ENCODE assay signal across 1 cellular context in the genomic region with DNA sequence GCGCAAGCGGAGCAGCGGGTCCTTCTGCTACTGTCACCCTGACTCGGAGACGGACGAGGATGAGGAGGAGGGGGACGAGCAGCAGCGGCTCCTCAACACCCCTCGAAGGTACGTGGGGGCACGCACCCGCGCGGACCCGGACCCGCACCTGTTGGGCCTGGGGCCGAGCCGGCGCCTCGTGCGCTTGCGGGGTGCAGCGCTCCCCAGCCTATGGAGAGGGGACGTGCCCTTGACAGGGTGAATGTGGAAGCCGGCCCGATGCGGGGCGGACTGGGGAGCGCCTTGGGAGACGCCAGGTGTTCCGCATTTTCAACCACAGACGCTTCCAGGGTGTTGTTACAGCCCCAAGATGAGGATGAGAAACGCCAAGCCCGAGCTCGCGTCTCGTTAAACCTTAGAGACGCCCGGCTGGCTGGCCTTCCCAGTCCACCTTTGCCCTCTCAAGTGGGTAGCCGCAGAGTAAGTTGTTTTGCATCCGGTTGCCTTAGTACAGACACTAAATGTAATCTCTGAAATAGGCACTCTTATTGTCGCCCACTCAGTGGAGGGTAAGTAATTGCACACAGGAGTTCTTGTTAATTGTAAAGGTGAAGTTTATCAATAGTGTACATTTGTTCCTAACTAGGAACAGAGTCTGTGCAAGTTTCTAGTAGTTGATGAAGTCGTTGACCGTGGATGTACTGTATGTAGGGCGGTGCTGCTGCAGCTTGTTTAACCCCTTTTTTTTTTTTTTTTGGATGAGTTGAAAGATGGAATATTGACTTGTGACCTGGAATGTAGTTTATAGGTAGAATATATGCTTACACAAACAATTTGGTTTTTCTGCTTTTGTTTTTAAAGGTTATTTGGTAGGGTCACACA.
TF ChIP-seq lines count a peak whose summit lies in the region.

No MANE protein-coding gene starts in this region.

TF ChIP-seq in GM23338, 12 proteins besides CTCF, POLR2A, EP300 and RAD21 (continued from another document):
- no peak for TF ChIP-seq POLR2AphosphoS5 (IDR thresholded peaks at IDR 0.05; ENCODE audit: low read depth)
- TF ChIP-seq EZH2 (IDR thresholded peaks at IDR 0.05; ENCODE audit: low read depth, unreplicated experiment), result no peak
- TF ChIP-seq, protein P1, sequence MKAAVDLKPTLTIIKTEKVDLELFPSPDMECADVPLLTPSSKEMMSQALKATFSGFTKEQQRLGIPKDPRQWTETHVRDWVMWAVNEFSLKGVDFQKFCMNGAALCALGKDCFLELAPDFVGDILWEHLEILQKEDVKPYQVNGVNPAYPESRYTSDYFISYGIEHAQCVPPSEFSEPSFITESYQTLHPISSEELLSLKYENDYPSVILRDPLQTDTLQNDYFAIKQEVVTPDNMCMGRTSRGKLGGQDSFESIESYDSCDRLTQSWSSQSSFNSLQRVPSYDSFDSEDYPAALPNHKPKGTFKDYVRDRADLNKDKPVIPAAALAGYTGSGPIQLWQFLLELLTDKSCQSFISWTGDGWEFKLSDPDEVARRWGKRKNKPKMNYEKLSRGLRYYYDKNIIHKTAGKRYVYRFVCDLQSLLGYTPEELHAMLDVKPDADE (IDR thresholded peaks at IDR 0.05), result no peak
- no peak for TF ChIP-seq JUNB (IDR thresholded peaks at IDR 0.05; ENCODE audit: unreplicated experiment)
- TF ChIP-seq, protein P2, sequence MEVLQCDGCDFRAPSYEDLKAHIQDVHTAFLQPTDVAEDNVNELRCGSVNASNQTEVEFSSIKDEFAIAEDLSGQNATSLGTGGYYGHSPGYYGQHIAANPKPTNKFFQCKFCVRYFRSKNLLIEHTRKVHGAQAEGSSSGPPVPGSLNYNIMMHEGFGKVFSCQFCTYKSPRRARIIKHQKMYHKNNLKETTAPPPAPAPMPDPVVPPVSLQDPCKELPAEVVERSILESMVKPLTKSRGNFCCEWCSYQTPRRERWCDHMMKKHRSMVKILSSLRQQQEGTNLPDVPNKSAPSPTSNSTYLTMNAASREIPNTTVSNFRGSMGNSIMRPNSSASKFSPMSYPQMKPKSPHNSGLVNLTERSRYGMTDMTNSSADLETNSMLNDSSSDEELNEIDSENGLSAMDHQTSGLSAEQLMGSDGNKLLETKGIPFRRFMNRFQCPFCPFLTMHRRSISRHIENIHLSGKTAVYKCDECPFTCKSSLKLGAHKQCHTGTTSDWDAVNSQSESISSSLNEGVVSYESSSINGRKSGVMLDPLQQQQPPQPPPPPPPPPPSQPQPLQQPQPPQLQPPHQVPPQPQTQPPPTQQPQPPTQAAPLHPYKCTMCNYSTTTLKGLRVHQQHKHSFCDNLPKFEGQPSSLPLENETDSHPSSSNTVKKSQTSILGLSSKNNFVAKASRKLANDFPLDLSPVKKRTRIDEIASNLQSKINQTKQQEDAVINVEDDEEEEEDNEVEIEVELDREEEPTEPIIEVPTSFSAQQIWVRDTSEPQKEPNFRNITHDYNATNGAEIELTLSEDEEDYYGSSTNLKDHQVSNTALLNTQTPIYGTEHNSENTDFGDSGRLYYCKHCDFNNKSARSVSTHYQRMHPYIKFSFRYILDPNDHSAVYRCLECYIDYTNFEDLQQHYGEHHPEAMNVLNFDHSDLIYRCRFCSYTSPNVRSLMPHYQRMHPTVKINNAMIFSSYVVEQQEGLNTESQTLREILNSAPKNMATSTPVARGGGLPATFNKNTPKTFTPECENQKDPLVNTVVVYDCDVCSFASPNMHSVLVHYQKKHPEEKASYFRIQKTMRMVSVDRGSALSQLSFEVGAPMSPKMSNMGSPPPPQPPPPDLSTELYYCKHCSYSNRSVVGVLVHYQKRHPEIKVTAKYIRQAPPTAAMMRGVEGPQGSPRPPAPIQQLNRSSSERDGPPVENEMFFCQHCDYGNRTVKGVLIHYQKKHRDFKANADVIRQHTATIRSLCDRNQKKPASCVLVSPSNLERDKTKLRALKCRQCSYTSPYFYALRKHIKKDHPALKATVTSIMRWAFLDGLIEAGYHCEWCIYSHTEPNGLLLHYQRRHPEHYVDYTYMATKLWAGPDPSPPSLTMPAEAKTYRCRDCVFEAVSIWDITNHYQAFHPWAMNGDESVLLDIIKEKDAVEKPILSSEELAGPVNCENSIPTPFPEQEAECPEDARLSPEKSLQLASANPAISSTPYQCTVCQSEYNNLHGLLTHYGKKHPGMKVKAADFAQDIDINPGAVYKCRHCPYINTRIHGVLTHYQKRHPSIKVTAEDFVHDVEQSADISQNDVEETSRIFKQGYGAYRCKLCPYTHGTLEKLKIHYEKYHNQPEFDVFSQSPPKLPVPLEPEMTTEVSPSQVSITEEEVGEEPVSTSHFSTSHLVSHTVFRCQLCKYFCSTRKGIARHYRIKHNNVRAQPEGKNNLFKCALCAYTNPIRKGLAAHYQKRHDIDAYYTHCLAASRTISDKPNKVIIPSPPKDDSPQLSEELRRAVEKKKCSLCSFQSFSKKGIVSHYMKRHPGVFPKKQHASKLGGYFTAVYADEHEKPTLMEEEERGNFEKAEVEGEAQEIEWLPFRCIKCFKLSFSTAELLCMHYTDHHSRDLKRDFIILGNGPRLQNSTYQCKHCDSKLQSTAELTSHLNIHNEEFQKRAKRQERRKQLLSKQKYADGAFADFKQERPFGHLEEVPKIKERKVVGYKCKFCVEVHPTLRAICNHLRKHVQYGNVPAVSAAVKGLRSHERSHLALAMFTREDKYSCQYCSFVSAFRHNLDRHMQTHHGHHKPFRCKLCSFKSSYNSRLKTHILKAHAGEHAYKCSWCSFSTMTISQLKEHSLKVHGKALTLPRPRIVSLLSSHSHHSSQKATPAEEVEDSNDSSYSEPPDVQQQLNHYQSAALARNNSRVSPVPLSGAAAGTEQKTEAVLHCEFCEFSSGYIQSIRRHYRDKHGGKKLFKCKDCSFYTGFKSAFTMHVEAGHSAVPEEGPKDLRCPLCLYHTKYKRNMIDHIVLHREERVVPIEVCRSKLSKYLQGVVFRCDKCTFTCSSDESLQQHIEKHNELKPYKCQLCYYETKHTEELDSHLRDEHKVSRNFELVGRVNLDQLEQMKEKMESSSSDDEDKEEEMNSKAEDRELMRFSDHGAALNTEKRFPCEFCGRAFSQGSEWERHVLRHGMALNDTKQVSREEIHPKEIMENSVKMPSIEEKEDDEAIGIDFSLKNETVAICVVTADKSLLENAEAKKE (CRISPR knock-in tag; IDR thresholded peaks at IDR 0.05), result no peak
- TF ChIP-seq NANOG (IDR thresholded peaks at IDR 0.05; ENCODE audit: borderline replicate concordance), result no peak
- no peak for TF ChIP-seq EZH2phosphoT487 (IDR thresholded peaks at IDR 0.05; ENCODE audit: unreplicated experiment)
TF ChIP-seq in GM23338: peak in this region for 0.
